18 cellular contexts compared by ENCODE assay signal in the genomic region with DNA sequence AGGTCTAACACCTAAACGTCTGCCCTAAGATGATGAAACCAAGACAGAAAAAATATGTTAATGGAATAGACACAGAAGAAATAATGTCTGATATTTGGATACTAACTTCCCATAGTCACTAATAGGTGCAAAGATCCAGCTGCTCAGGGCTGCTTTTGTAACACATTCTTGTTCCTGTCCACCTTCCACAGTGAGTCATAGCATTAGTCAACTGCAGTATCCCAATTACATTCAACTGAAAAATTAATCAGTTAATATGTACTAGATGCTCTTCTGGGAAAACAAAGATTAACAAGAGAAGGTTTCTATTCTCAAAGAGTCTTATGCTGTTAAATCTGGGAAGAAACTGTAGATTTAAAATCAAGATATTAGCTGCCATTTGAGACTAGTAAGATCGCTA. TPM values are rescaled to one million over a fixed set of nuclear protein-coding genes. Genes with fewer than 3 reads are reported as not detected.
"Had no signal": no experiment of that assay in that cellular context is flagged by ENCODE, and none has a peak within 500 bp of the region (broad histone marks: within the 10 kb centered on the region; RNA-seq: fewer than 3 reads in every experiment).

No MANE protein-coding gene starts in this region.

- H3K4me1 ChIP-seq: left lung, thyroid gland had no signal

- H3K9me3 ChIP-seq: left lung, thyroid gland had no signal

- H3K27me3 ChIP-seq: left lung, thyroid gland had no signal

- H3K4me3 ChIP-seq: left lung, thyroid gland had no signal

- DNase-seq: activated CD4-positive, alpha-beta T cell treated with anti-CD3 and anti-CD28 coated beads for 36 hours; activated CD4-positive, alpha-beta T cell treated with anti-CD3 and anti-CD28 coated beads, Interleukin-2, amount 50 U/mL, for 48 hours; activated T-cell treated with anti-CD3 and anti-CD28 coated beads for 4 hours; amniotic stem cell; caudate nucleus; endodermal cell; left lung; midbrain; nephron progenitor cell; nucleus accumbens; posterior cingulate gyrus; retina; stimulated activated naive CD4-positive, alpha-beta T cell treated with Interleukin-2 at 50 U/mL for 16 hours; thyroid gland had no signal

- H3K36me3 ChIP-seq: left lung, thyroid gland had no signal

- ATAC-seq: activated CD4-positive, alpha-beta T cell treated with anti-CD3 and anti-CD28 coated beads for 36 hours; left lung; WTC11 had no signal

- H3K27ac ChIP-seq: left lung, thyroid gland had no signal

RNA-seq across cellular contexts. Expression of gene HEPHL1, which starts 47.6 kb away (rescaled TPM):
- total RNA-seq: activated CD4-positive, alpha-beta T cell treated with anti-CD3 and anti-CD28 coated beads for 36 hours; endodermal cell; left lung; lung microvascular endothelial cell; subcutaneous adipose tissue; ureter had no signal
